Comparison of ENCODE assay signal across 23 cellular contexts in genomic region chr1:7225711-7226505, GRCh38.
DNase-seq lines count a peak whose midpoint lies in the region; ATAC-seq, FAIRE-seq and TF ChIP-seq lines count a peak whose summit lies in the region.
"Had no signal": no experiment of that assay in that cellular context is flagged by ENCODE, and none has a peak within 500 bp of the region (broad histone marks: within the 10 kb centered on the region; RNA-seq: fewer than 3 reads in every experiment).

No MANE protein-coding gene starts in this region.

- H2BK12ac ChIP-seq in mesenchymal stem cell (ENCODE audit: low read length in 2 of 2): no peak overlapping the region

- no peaks in the 10 kb centered on the region for H3K9me3 ChIP-seq in A549
- no peaks in the 10 kb centered on the region for H3K9me3 ChIP-seq in adipocyte (ENCODE audit: control insufficient read depth, low read length)
- no peaks in the 10 kb centered on the region for H3K9me3 ChIP-seq in mesenchymal stem cell (ENCODE audit: control insufficient read depth, low read length)
- H3K9me3 ChIP-seq: SK-N-SH had no signal

- DNase-seq in A549 (ENCODE audit: low read depth in 1 of 2, low spot score in 1 of 2): no peak
- DNase-seq in EL: peak; percentile 59
- peak; percentile 18 for DNase-seq in adipocyte (ENCODE audit: low read depth)
- no peak for DNase-seq in mesenchymal stem cell
- no peak for DNase-seq in activated CD4-positive, alpha-beta memory T cell treated with anti-CD3 and anti-CD28 coated beads, Interleukin-2, amount 10 ng/mL, durations not matched to agents 7 days and 5 days
- DNase-seq in NCI-H1930 (lab: John Stamatoyannopoulos, UW): no peak
- DNase-seq in hippocampal formation (lab: John Stamatoyannopoulos, UW): no peak
- DNase-seq: C1 segment of cervical spinal cord; CD4-positive, alpha-beta memory T cell; COR-L47; DMS53; GF-D8; HCEC 1CT; NCI-H1092; NCI-H1417 treated with DMSO at 0.1 percent for 48 hours; NCI-H1694 treated with DMSO at 0.1 percent for 48 hours; NCI-H524; NCI-H774; PC-3; SK-N-SH had no signal

- TF ChIP-seq CTCF in A549 (IDR thresholded peaks at IDR 0.05): no peak

- no peak overlapping the region for H3K4me3 Mint-ChIP-seq in activated CD4-positive, alpha-beta memory T cell treated with anti-CD3 and anti-CD28 coated beads, Interleukin-2, amount 10 ng/mL, durations not matched to agents 7 days and 5 days
- H3K4me3 Mint-ChIP-seq: CD4-positive, alpha-beta memory T cell had no signal

- no peak overlapping the region for H3K9ac ChIP-seq in adipocyte (ENCODE audit: low read length)
- H3K9ac ChIP-seq in mesenchymal stem cell (ENCODE audit: low read length): no peak overlapping the region
- H3K9ac ChIP-seq: SK-N-SH had no signal

- H3K27me3 ChIP-seq in adipocyte (replicated peaks; ENCODE audit: control insufficient read depth, insufficient read depth, low read length) (no peaks in the 10 kb centered on the region), mesenchymal stem cell (ENCODE audit: control insufficient read depth in 1 of 2, insufficient read depth in 1 of 2, low read length in 2 of 2) (no peaks in the 10 kb centered on the region)

- no peak overlapping the region for H3K27ac Mint-ChIP-seq in activated CD4-positive, alpha-beta memory T cell treated with anti-CD3 and anti-CD28 coated beads, Interleukin-2, amount 10 ng/mL, durations not matched to agents 7 days and 5 days
- H3K27ac Mint-ChIP-seq: CD4-positive, alpha-beta memory T cell had no signal

- no peak for TF ChIP-seq EP300 in A549 (IDR thresholded peaks at IDR 0.05)

- H3K4ac ChIP-seq in mesenchymal stem cell (ENCODE audit: low read depth in 1 of 2, low read length in 2 of 2): no peak overlapping the region

- POLR2A ChIA-PET in A549 (lab: Yijun Ruan, JAX): no interaction called here
- POLR2A ChIA-PET in activated CD4-positive, alpha-beta memory T cell treated with anti-CD3 and anti-CD28 coated beads, Interleukin-2, amount 10 ng/mL, durations not matched to agents 7 days and 5 days (lab: Charles Lee): no interaction called here

- no peak for TF ChIP-seq POLR2A in A549 (IDR thresholded peaks at IDR 0.05; ENCODE audit: low read length)

- no peak overlapping the region for H2BK15ac ChIP-seq in mesenchymal stem cell (ENCODE audit: low read depth, poor library complexity, severe bottlenecking)

- no peaks in the 10 kb centered on the region for H3K9me3 Mint-ChIP-seq in activated CD4-positive, alpha-beta memory T cell treated with anti-CD3 and anti-CD28 coated beads, Interleukin-2, amount 10 ng/mL, durations not matched to agents 7 days and 5 days
- H3K9me3 Mint-ChIP-seq: CD4-positive, alpha-beta memory T cell had no signal

- no peak for FAIRE-seq in A549 (lab: Jason Lieb, UNC)
- FAIRE-seq: GM12891, H1 had no signal

- H3K36me3 ChIP-seq in adipocyte (ENCODE audit: control insufficient read depth, insufficient read depth, low read length, severe bottlenecking) (no peaks in the 10 kb centered on the region), mesenchymal stem cell (ENCODE audit: control insufficient read depth in 1 of 2, insufficient read depth in 2 of 2, low read depth in 1 of 2, low read length in 2 of 2) (no peaks in the 10 kb centered on the region)

- no peak for ATAC-seq in A549
- ATAC-seq in GM18868 (IDR thresholded peaks at IDR 0.05; ENCODE audit: unreplicated experiment): no peak
- ATAC-seq: PC-3 had no signal

- 85% methylated on average over 9 of the region's 11 CpGs for WGBS in A549 (ENCODE audit: missing lambda C conversion rate)
- 92% methylated on average over 11 of the region's 11 CpGs for WGBS in mesenchymal stem cell

- H3K4me2 ChIP-seq in A549: no peak overlapping the region
- no peak overlapping the region for H3K4me2 ChIP-seq in mesenchymal stem cell (ENCODE audit: low read length, poor library complexity, severe bottlenecking)
- H3K4me2 ChIP-seq: SK-N-SH had no signal

- no peaks in the 10 kb centered on the region for H3K79me1 ChIP-seq in mesenchymal stem cell (replicated peaks; ENCODE audit: low read length, poor library complexity, severe bottlenecking)

- H2AK5ac ChIP-seq in mesenchymal stem cell (ENCODE audit: low read length, severe bottlenecking): peak overlapping the region; percentile 24

- no peak for TF ChIP-seq RAD21 in A549 (conservative IDR thresholded peaks at IDR 0.05 in 1 of 2, IDR thresholded peaks at IDR 0.05 in 1 of 2)

- no peak overlapping the region for H3K18ac ChIP-seq in mesenchymal stem cell (ENCODE audit: low read depth in 1 of 2, low read length in 2 of 2)

- no peaks in the 10 kb centered on the region for H3K27me3 Mint-ChIP-seq in activated CD4-positive, alpha-beta memory T cell treated with anti-CD3 and anti-CD28 coated beads, Interleukin-2, amount 10 ng/mL, durations not matched to agents 7 days and 5 days

- no peaks in the 10 kb centered on the region for H3K4me1 Mint-ChIP-seq in activated CD4-positive, alpha-beta memory T cell treated with anti-CD3 and anti-CD28 coated beads, Interleukin-2, amount 10 ng/mL, durations not matched to agents 7 days and 5 days
- H3K4me1 Mint-ChIP-seq: CD4-positive, alpha-beta memory T cell had no signal

- no peak overlapping the region for H2BK120ac ChIP-seq in mesenchymal stem cell (ENCODE audit: low read depth, low read length)

- H3K36me3 Mint-ChIP-seq in activated CD4-positive, alpha-beta memory T cell treated with anti-CD3 and anti-CD28 coated beads, Interleukin-2, amount 10 ng/mL, durations not matched to agents 7 days and 5 days (ENCODE audit: low read depth): no peaks in the 10 kb centered on the region
- H3K36me3 Mint-ChIP-seq: CD4-positive, alpha-beta memory T cell had no signal

- peaks cover 37% of the 10 kb centered on the region for H3K4me1 ChIP-seq in A549
- H3K4me1 ChIP-seq in adipocyte (ENCODE audit: control insufficient read depth, insufficient read depth, low read length): no peaks in the 10 kb centered on the region
- peaks cover 26% of the 10 kb centered on the region for H3K4me1 ChIP-seq in mesenchymal stem cell (ENCODE audit: control insufficient read depth, insufficient read depth, low read depth, low read length)

- H2AFZ ChIP-seq in mesenchymal stem cell (ENCODE audit: low read depth, low read length): no peak overlapping the region

- H2BK5ac ChIP-seq in mesenchymal stem cell (ENCODE audit: low read depth, low read length, poor library complexity, severe bottlenecking): no peak overlapping the region

- H3K23ac ChIP-seq in mesenchymal stem cell (ENCODE audit: low read length in 2 of 2): no peak overlapping the region

- peak overlapping the region; percentile 35 to 87; a peak in 5 of 6 replicates for H3K27ac ChIP-seq in A549
- H3K27ac ChIP-seq in mesenchymal stem cell (ENCODE audit: low read length, poor library complexity, severe bottlenecking): no peak overlapping the region

- no peak overlapping the region for H4K8ac ChIP-seq in mesenchymal stem cell (ENCODE audit: low read length)

- H3K4me3 ChIP-seq in A549: no peak overlapping the region
- H3K4me3 ChIP-seq in adipocyte (ENCODE audit: low read length): no peak overlapping the region
- no peak overlapping the region for H3K4me3 ChIP-seq in mesenchymal stem cell (ENCODE audit: insufficient read depth in 1 of 2, low read depth in 1 of 2, low read length in 2 of 2)

- CTCF ChIA-PET in A549 (lab: Yijun Ruan, JAX): interaction anchor here (1.2 kb wide), 1 partner anchor 9 kb away, joined by 3 read pairs; no protein-coding TSS in a partner anchor
- CTCF ChIA-PET in activated CD4-positive, alpha-beta memory T cell treated with anti-CD3 and anti-CD28 coated beads, Interleukin-2, amount 10 ng/mL, durations not matched to agents 7 days and 5 days (lab: Charles Lee): no interaction called here

- no peak overlapping the region for H3K14ac ChIP-seq in mesenchymal stem cell (ENCODE audit: low read length in 2 of 2)

- no peak overlapping the region for H4K91ac ChIP-seq in mesenchymal stem cell (ENCODE audit: low read length)

TF ChIP-seq in A549, 52 proteins besides CTCF, POLR2A, EP300 and RAD21 (continues in another document):
- TF ChIP-seq HES2 (IDR thresholded peaks at IDR 0.05) (no peak), MYC (IDR thresholded peaks at IDR 0.05; ENCODE audit: borderline replicate concordance, low read length) (no peak), ZFP36 (IDR thresholded peaks at IDR 0.05; ENCODE audit: borderline replicate concordance, partially characterized antibody) (no peak), RCOR1 (IDR thresholded peaks at IDR 0.05; ENCODE audit: low read depth, low read length) (no peak), ESRRA (IDR thresholded peaks at IDR 0.05; ENCODE audit: borderline replicate concordance, low read length) (no peak), PBX3 (IDR thresholded peaks at IDR 0.05) (no peak), MAX (IDR thresholded peaks at IDR 0.05) (no peak), USF2 (IDR thresholded peaks at IDR 0.05) (no peak), HOXA7 (CRISPR knock-in tag; IDR thresholded peaks at IDR 0.05) (no peak), NPAS2 (CRISPR knock-in tag; IDR thresholded peaks at IDR 0.05; ENCODE audit: borderline replicate concordance) (no peak), NFE2L2 (conservative IDR thresholded peaks at IDR 0.05; ENCODE audit: low read length) (no peak), CEBPB (IDR thresholded peaks at IDR 0.05) (no peak), RNF2 (IDR thresholded peaks at IDR 0.05; ENCODE audit: borderline replicate concordance, low read depth) (no peak)

Comparison
In these comparisons a context has a peak if more than half of its experiments do, and no peak if none do; other contexts are left out.
1. DNase-seq: peak in EL (single experiment) and adipocyte (single experiment); none in A549 (0 of 2), mesenchymal stem cell (single experiment), activated CD4-positive, alpha-beta memory T cell treated with anti-CD3 and anti-CD28 coated beads, Interleukin-2, amount 10 ng/mL, durations not matched to agents 7 days and 5 days (single experiment), NCI-H1930 (0 of 2) and hippocampal formation (0 of 2).